19 cellular contexts compared by ENCODE assay signal in genomic region chr13:81927347-81927746, GRCh38.
DNase-seq lines count a peak whose midpoint lies in the region; ATAC-seq and TF ChIP-seq lines count a peak whose summit lies in the region.
"Had no signal": no experiment of that assay in that cellular context is flagged by ENCODE, and none has a peak within 500 bp of the region (broad histone marks: within the 10 kb centered on the region; RNA-seq: fewer than 3 reads in every experiment).

No MANE protein-coding gene starts in this region.

- no peak overlapping the region for H3K27ac ChIP-seq in C4-2B
- H3K27ac ChIP-seq in VCaP: no peak overlapping the region
- H3K27ac ChIP-seq: BLaER1 treated with 17β-estradiol and CSF1 and Interleukin-3, amounts not matched to agents 10 nM and 100 nM; breast epithelium had no signal

- no peaks in the 10 kb centered on the region for H3K9me3 Mint-ChIP-seq in HFFc6

- H3K27me3 Mint-ChIP-seq in HFFc6 (ENCODE audit: insufficient read depth): no peaks in the 10 kb centered on the region
- H3K27me3 Mint-ChIP-seq: natural killer cell treated with Interleukin-12 subunit alpha and Interleukin-12 subunit beta and Interleukin-15 and Interleukin-18, amount 100 ng/mL, for 72 hours had no signal

- no peaks in the 10 kb centered on the region for H3K4me1 Mint-ChIP-seq in HFFc6 (ENCODE audit: low read depth)

- no peak overlapping the region for H3K4me3 Mint-ChIP-seq in HFFc6
- H3K4me3 Mint-ChIP-seq: natural killer cell treated with Interleukin-12 subunit alpha and Interleukin-12 subunit beta and Interleukin-15 and Interleukin-18, amount 100 ng/mL, for 72 hours had no signal

- peak; percentile 37 for TF ChIP-seq CTCF in C4-2B (conservative IDR thresholded peaks at IDR 0.05)
- TF ChIP-seq CTCF in HFFc6 (IDR thresholded peaks at IDR 0.05): peak; percentile 30; the same call in 1 of the 2 replicates
- TF ChIP-seq CTCF in VCaP (conservative IDR thresholded peaks at IDR 0.05): peak; percentile 59

- no peak overlapping the region for H3K27ac Mint-ChIP-seq in HFFc6
- H3K27ac Mint-ChIP-seq: natural killer cell treated with Interleukin-12 subunit alpha and Interleukin-12 subunit beta and Interleukin-15 and Interleukin-18, amount 100 ng/mL, for 72 hours had no signal

- H3K36me3 Mint-ChIP-seq in HFFc6 (ENCODE audit: low read depth): no peaks in the 10 kb centered on the region
- H3K36me3 Mint-ChIP-seq: natural killer cell treated with Interleukin-12 subunit alpha and Interleukin-12 subunit beta and Interleukin-15 and Interleukin-18, amount 100 ng/mL, for 72 hours had no signal

- ATAC-seq in HG03571 (IDR thresholded peaks at IDR 0.05; ENCODE audit: unreplicated experiment) (no peak), HG02938 (IDR thresholded peaks at IDR 0.05; ENCODE audit: unreplicated experiment) (no peak)
- ATAC-seq: natural killer cell treated with Interleukin-12 subunit alpha and Interleukin-12 subunit beta and Interleukin-15 and Interleukin-18, amount 100 ng/mL, for 72 hours; sciatic nerve; SK-N-SH treated with all-trans-retinoic acid at 6 μM for 48 hours had no signal

- no peak for DNase-seq in HFFc6
- peak; percentile 2 for DNase-seq in kidney tubule cell (ENCODE audit: low spot score)
- DNase-seq in DMS153 treated with DMSO at 0.1 percent for 48 hours (lab: John Stamatoyannopoulos, UW; ENCODE audit: unreplicated experiment): no peak
- DNase-seq in activated gamma-delta T cell (lab: John Stamatoyannopoulos, UW): no peak
- DNase-seq: activated naive CD4-positive, alpha-beta T cell; GF-D8; NCI-H2029 treated with DMSO at 0.1 percent for 48 hours; NK-92 treated with Interleukin-12 subunit alpha and Interleukin-12 subunit beta, amount 100 ng/mL, for 24 hours; stimulated activated CD4-positive, alpha-beta T cell treated with anti-CD3 and anti-CD28 coated beads, Interleukin-4, amount 100 ng/mL, for 24 hours; trophoblast cell had no signal
